Comparison of ENCODE assay signal across 37 cellular contexts in the genomic region with DNA sequence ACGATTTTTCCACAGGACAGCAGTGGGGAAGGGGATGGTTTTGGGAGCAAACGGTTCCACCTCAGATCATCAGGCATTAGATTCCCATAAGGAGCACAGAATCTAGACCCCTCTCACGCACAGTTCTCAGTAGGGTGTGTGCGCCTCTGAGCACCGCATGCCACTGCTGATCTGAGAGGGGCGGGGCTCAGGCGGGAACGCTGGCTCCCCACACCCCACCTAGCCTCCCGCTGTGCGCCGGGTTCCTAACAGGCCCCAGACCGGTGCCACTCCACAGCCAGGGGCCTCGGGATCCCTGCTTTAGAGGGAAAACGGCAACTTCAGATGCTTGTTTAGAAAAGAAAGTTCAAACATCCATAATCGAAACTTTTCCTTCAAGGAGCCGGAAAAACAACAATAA. TPM values are rescaled to one million over a fixed set of nuclear protein-coding genes. Genes with fewer than 3 reads are reported as not detected.
"Had no signal": no experiment of that assay in that cellular context is flagged by ENCODE, and none has a peak within 500 bp of the region (broad histone marks: within the 10 kb centered on the region; RNA-seq: fewer than 3 reads in every experiment).

No MANE protein-coding gene starts in this region.

- H3K27me3 Mint-ChIP-seq: activated B cell treated with CpG ODN at 0.5 μM for 24 hours; activated CD4-positive, alpha-beta memory T cell treated with anti-CD3 and anti-CD28 coated beads for 36 hours; activated CD4-positive, alpha-beta T cell treated with anti-CD3 and anti-CD28 coated beads, Interleukin-2, amount 10 ng/mL, durations not matched to agents 24 days and 14 days; activated naive CD8-positive, alpha-beta T cell treated with anti-CD3 and anti-CD28 coated beads for 36 hours; activated T-helper 17 cell treated with anti-CD3 and anti-CD28 coated beads, Interleukin-2, amount 50 U/mL, for 72 hours had no signal

- H3K4me1 Mint-ChIP-seq: activated B cell treated with CpG ODN at 0.5 μM for 24 hours; activated naive CD8-positive, alpha-beta T cell treated with anti-CD3 and anti-CD28 coated beads for 36 hours; activated T-helper 17 cell treated with anti-CD3 and anti-CD28 coated beads, Interleukin-2, amount 50 U/mL, for 72 hours had no signal

- ATAC-seq: activated CD8-positive, alpha-beta T cell treated with anti-CD3 and anti-CD28 coated beads for 36 hours; activated naive CD4-positive, alpha-beta T cell treated with anti-CD3 and anti-CD28 coated beads, Interleukin-2, amount 50 U/mL, for 72 hours; activated T-cell treated with anti-CD3 and anti-CD28 coated beads, Interleukin-2, amount 50 U/mL, for 4 hours; activated T-cell treated with anti-CD3 and anti-CD28 coated beads, Interleukin-2, amount 50 U/mL, for 72 hours; activated T-helper 17 cell treated with anti-CD3 and anti-CD28 coated beads, Interleukin-2, amount 50 U/mL, for 72 hours; body of pancreas had no signal

- H3K4me1 ChIP-seq: adrenal gland, body of pancreas, breast epithelium had no signal

- H3K4me3 Mint-ChIP-seq: activated B cell treated with CpG ODN at 0.5 μM for 24 hours; activated CD4-positive, alpha-beta memory T cell treated with anti-CD3 and anti-CD28 coated beads for 36 hours; activated CD4-positive, alpha-beta T cell treated with anti-CD3 and anti-CD28 coated beads, Interleukin-2, amount 10 ng/mL, durations not matched to agents 24 days and 14 days; activated CD8-positive, alpha-beta T cell treated with anti-CD3 and anti-CD28 coated beads for 36 hours; activated naive CD4-positive, alpha-beta T cell treated with anti-CD3 and anti-CD28 coated beads for 36 hours; activated naive CD8-positive, alpha-beta T cell treated with anti-CD3 and anti-CD28 coated beads for 36 hours; activated T-cell treated with anti-CD3 and anti-CD28 coated beads, Interleukin-2, amount 50 U/mL, for 4 hours; activated T-cell treated with anti-CD3 and anti-CD28 coated beads, Interleukin-2, amount 50 U/mL, for 72 hours; activated T-helper 1 cell treated with anti-CD3 and anti-CD28 coated beads, Interleukin-12 subunit alpha, Interleukin-12 subunit beta, Interleukin-2, Interleukin-4 antibody, amounts not matched to agents 30 ng/mL and 10 ng/mL and 1 ng/mL, durations not matched to agents 14 hours and 24 hours and 36 hours; activated T-helper 17 cell treated with anti-CD3 and anti-CD28 coated beads, Interleukin-2, amount 50 U/mL, for 72 hours; T-helper 1 cell treated with Interleukin-12 subunit alpha and Interleukin-12 subunit beta and Interleukin-4 antibody, amounts not matched to agents 30 μg/mL and 1 μg/mL, for 36 hours; T-helper 2 cell treated with Interferon-gamma antibody and Interleukin-4, amounts not matched to agents 5 μg/mL and 100 μg/mL, for 36 hours had no signal

- H3K27me3 ChIP-seq: adrenal gland, body of pancreas, brain microvascular endothelial cell, breast epithelium had no signal

- H3K36me3 ChIP-seq: adrenal gland, brain microvascular endothelial cell, breast epithelium, WERI-Rb-1 had no signal

- H3K9me3 ChIP-seq: adrenal gland, body of pancreas had no signal

- DNase-seq: activated B cell treated with CpG ODN at 0.5 μM for 24 hours; activated CD4-positive, alpha-beta memory T cell treated with anti-CD3 and anti-CD28 coated beads for 36 hours; activated CD4-positive, alpha-beta T cell treated with anti-CD3 and anti-CD28 coated beads for 4 hours; activated CD4-positive, alpha-beta T cell treated with anti-CD3 and anti-CD28 coated beads, Interleukin-2, amount 10 ng/mL, durations not matched to agents 24 days and 14 days; activated CD4-positive, CD25-positive, alpha-beta regulatory T cell treated with anti-CD3 and anti-CD28 coated beads, Interleukin-2, amount 50 U/mL, for 72 hours; activated CD8-positive, alpha-beta memory T cell treated with anti-CD3 and anti-CD28 coated beads, Interleukin-2, amount 50 U/mL, for 4 hours; activated effector memory CD4-positive, alpha-beta T cell treated with anti-CD3 and anti-CD28 coated beads, Interleukin-2, amount 50 U/mL, for 16 hours; activated gamma-delta T cell treated with Interleukin-2 at 50 U/mL for 16 hours; activated naive CD4-positive, alpha-beta T cell; activated naive CD4-positive, alpha-beta T cell treated with anti-CD3 and anti-CD28 coated beads for 36 hours; activated naive CD4-positive, alpha-beta T cell treated with anti-CD3 and anti-CD28 coated beads, Interleukin-2, amount 50 U/mL, for 16 hours; activated naive CD8-positive, alpha-beta T cell treated with anti-CD3 and anti-CD28 coated beads for 36 hours; activated T-cell treated with anti-CD3 and anti-CD28 coated beads for 4 hours; activated T-cell treated with anti-CD3 and anti-CD28 coated beads, Interleukin-2, amount 50 U/mL, for 1 hour; activated T-cell treated with anti-CD3 and anti-CD28 coated beads, Interleukin-2, amount 50 U/mL, for 4 hours; activated T-cell treated with anti-CD3 and anti-CD28 coated beads, Interleukin-2, amount 50 U/mL, for 72 hours; adrenal gland; amniotic stem cell; aorta; body of pancreas; brain microvascular endothelial cell; central memory CD4-positive, alpha-beta T cell; T-helper 1 cell; T-helper 2 cell; T-helper 9 cell; WERI-Rb-1 had no signal

- H3K27ac Mint-ChIP-seq: activated B cell treated with CpG ODN at 0.5 μM for 24 hours; activated CD4-positive, alpha-beta memory T cell treated with anti-CD3 and anti-CD28 coated beads for 36 hours; activated CD4-positive, alpha-beta T cell treated with anti-CD3 and anti-CD28 coated beads, Interleukin-2, amount 10 ng/mL, durations not matched to agents 24 days and 14 days; activated CD8-positive, alpha-beta T cell treated with anti-CD3 and anti-CD28 coated beads for 36 hours; activated naive CD4-positive, alpha-beta T cell treated with anti-CD3 and anti-CD28 coated beads for 36 hours; activated naive CD4-positive, alpha-beta T cell treated with anti-CD3 and anti-CD28 coated beads, Interleukin-2, amount 50 U/mL, for 72 hours; activated naive CD8-positive, alpha-beta T cell treated with anti-CD3 and anti-CD28 coated beads for 36 hours; activated T-cell treated with anti-CD3 and anti-CD28 coated beads, Interleukin-2, amount 50 U/mL, for 72 hours; activated T-helper 1 cell treated with anti-CD3 and anti-CD28 coated beads, Interleukin-12 subunit alpha, Interleukin-12 subunit beta, Interleukin-2, Interleukin-4 antibody, amounts not matched to agents 30 ng/mL and 10 ng/mL and 1 ng/mL, durations not matched to agents 14 hours and 24 hours and 36 hours; activated T-helper 17 cell treated with anti-CD3 and anti-CD28 coated beads, Interleukin-2, amount 50 U/mL, for 72 hours; T-helper 1 cell treated with Interleukin-12 subunit alpha and Interleukin-12 subunit beta and Interleukin-4 antibody, amounts not matched to agents 30 μg/mL and 1 μg/mL, for 36 hours; T-helper 2 cell treated with Interferon-gamma antibody and Interleukin-4, amounts not matched to agents 5 μg/mL and 100 μg/mL, for 36 hours had no signal

- H3K4me3 ChIP-seq: adrenal gland, body of pancreas, breast epithelium had no signal

- H3K27ac ChIP-seq: adrenal gland, body of pancreas, brain microvascular endothelial cell, breast epithelium, WERI-Rb-1 had no signal

- H3K9me3 Mint-ChIP-seq: activated B cell treated with CpG ODN at 0.5 μM for 24 hours; activated CD4-positive, alpha-beta memory T cell treated with anti-CD3 and anti-CD28 coated beads for 36 hours; activated CD4-positive, alpha-beta T cell treated with anti-CD3 and anti-CD28 coated beads, Interleukin-2, amount 10 ng/mL, durations not matched to agents 24 days and 14 days; activated CD8-positive, alpha-beta T cell treated with anti-CD3 and anti-CD28 coated beads for 36 hours; activated naive CD4-positive, alpha-beta T cell treated with anti-CD3 and anti-CD28 coated beads for 36 hours; activated naive CD4-positive, alpha-beta T cell treated with anti-CD3 and anti-CD28 coated beads, Interleukin-2, amount 50 U/mL, for 72 hours; activated naive CD8-positive, alpha-beta T cell treated with anti-CD3 and anti-CD28 coated beads for 36 hours; activated T-cell treated with anti-CD3 and anti-CD28 coated beads, Interleukin-2, amount 50 U/mL, for 72 hours; activated T-helper 1 cell treated with anti-CD3 and anti-CD28 coated beads, Interleukin-12 subunit alpha, Interleukin-12 subunit beta, Interleukin-2, Interleukin-4 antibody, amounts not matched to agents 30 ng/mL and 10 ng/mL and 1 ng/mL, durations not matched to agents 14 hours and 24 hours and 36 hours; activated T-helper 17 cell treated with anti-CD3 and anti-CD28 coated beads, Interleukin-2, amount 50 U/mL, for 72 hours; T-helper 1 cell treated with Interleukin-12 subunit alpha and Interleukin-12 subunit beta and Interleukin-4 antibody, amounts not matched to agents 30 μg/mL and 1 μg/mL, for 36 hours; T-helper 2 cell treated with Interferon-gamma antibody and Interleukin-4, amounts not matched to agents 5 μg/mL and 100 μg/mL, for 36 hours had no signal

RNA-seq across cellular contexts. Expression of a gene that starts 20.4 kb away (rescaled TPM):
- total RNA-seq: aorta, body of pancreas, cardiac septum, cerebellum had no signal
- polyA plus RNA-seq: adrenal gland, aorta had no signal

RNA-seq across cellular contexts. Expression of a gene that starts 49.3 kb away (rescaled TPM):
- total RNA-seq: activated B cell treated with CpG ODN at 0.5 μM for 24 hours; activated CD4-positive, alpha-beta memory T cell treated with anti-CD3 and anti-CD28 coated beads for 36 hours; activated CD4-positive, alpha-beta T cell treated with anti-CD3 and anti-CD28 coated beads, Interleukin-2, amount 10 ng/mL, durations not matched to agents 24 days and 14 days; activated CD8-positive, alpha-beta memory T cell treated with anti-CD3 and anti-CD28 coated beads for 36 hours; activated CD8-positive, alpha-beta T cell treated with anti-CD3 and anti-CD28 coated beads for 36 hours; activated naive CD4-positive, alpha-beta T cell treated with anti-CD3 and anti-CD28 coated beads for 36 hours; activated naive CD4-positive, alpha-beta T cell treated with anti-CD3 and anti-CD28 coated beads, Interleukin-2, amount 50 U/mL, for 72 hours; activated naive CD8-positive, alpha-beta T cell treated with anti-CD3 and anti-CD28 coated beads for 36 hours; activated T-cell treated with anti-CD3 and anti-CD28 coated beads, Interleukin-2, amount 50 U/mL, for 4 hours; activated T-cell treated with anti-CD3 and anti-CD28 coated beads, Interleukin-2, amount 50 U/mL, for 72 hours; activated T-helper 1 cell treated with anti-CD3 and anti-CD28 coated beads, Interleukin-12 subunit alpha, Interleukin-12 subunit beta, Interleukin-2, Interleukin-4 antibody, amounts not matched to agents 30 ng/mL and 10 ng/mL and 1 ng/mL, durations not matched to agents 14 hours and 24 hours and 36 hours; activated T-helper 17 cell treated with anti-CD3 and anti-CD28 coated beads, Interleukin-2, amount 50 U/mL, for 72 hours; adrenal gland; aorta; astrocyte; body of pancreas; breast epithelium; cardiac septum; cerebellum had no signal
- polyA plus RNA-seq: adrenal gland, aorta had no signal
